In genomic region chr5:154164182-154164581, GRCh38 we compare ENCODE assay signal across 14 cellular contexts. TPM values are rescaled to one million over a fixed set of nuclear protein-coding genes. Genes with fewer than 3 reads are reported as not detected.
DNase-seq lines count a peak whose midpoint lies in the region; TF ChIP-seq lines count a peak whose summit lies in the region.
"Had no signal": no experiment of that assay in that cellular context is flagged by ENCODE, and none has a peak within 500 bp of the region (broad histone marks: within the 10 kb centered on the region; RNA-seq: fewer than 3 reads in every experiment).

No MANE protein-coding gene starts in this region.

- H3K36me3 ChIP-seq in SK-N-MC (ENCODE audit: insufficient read depth, low read length): no peaks in the 10 kb centered on the region
- H3K36me3 ChIP-seq in neural progenitor cell: no peaks in the 10 kb centered on the region

- H3K9ac ChIP-seq in SK-N-MC (ENCODE audit: insufficient read length) (no peak overlapping the region), neural progenitor cell (no peak overlapping the region)
- H3K9ac ChIP-seq: KMS-11 had no signal

- peak; percentile 35 for DNase-seq in NCI-H82 (lab: John Stamatoyannopoulos, UW)
- no peak for DNase-seq in NCI-H82 treated with DMSO at 0.1 percent for 48 hours (lab: John Stamatoyannopoulos, UW; ENCODE audit: unreplicated experiment)
- DNase-seq in NCI-H2029 treated with DMSO at 0.1 percent for 48 hours (lab: John Stamatoyannopoulos, UW): peak; percentile 33
- no peak for DNase-seq in SK-N-MC (ENCODE audit: low read depth, low spot score)
- DNase-seq in neural progenitor cell (ENCODE audit: low spot score): no peak
- DNase-seq in lower leg skin (ENCODE audit: low spot score in 2 of 2): no peak
- no peak for DNase-seq in T-helper 9 cell
- DNase-seq: CD8-positive, alpha-beta memory T cell; H9; NCI-H1694; NCI-H226; NCI-H774; SHP77 had no signal

- H3K4me3 ChIP-seq in SK-N-MC (peak overlapping the region; percentile 26; the same call in 1 of the 2 replicates), neural progenitor cell (no peak overlapping the region), lower leg skin (ENCODE audit: low read depth, poor library complexity, severe bottlenecking) (no peak overlapping the region)

- TF ChIP-seq POLR2A in lower leg skin (IDR thresholded peaks at IDR 0.05): no peak

- H3K4me1 ChIP-seq in neural progenitor cell: peaks cover 60% of the 10 kb centered on the region

- no peaks in the 10 kb centered on the region for H3K79me2 ChIP-seq in neural progenitor cell (ENCODE audit: low read depth)

- H3K27me3 ChIP-seq in neural progenitor cell: no peaks in the 10 kb centered on the region

- 27 to 36% methylated on average over 1 of the region's 1 CpG for whole genome bisulfite sequencing in lower leg skin, 2 donors

- peak overlapping the region; percentile 57 for H3K4me2 ChIP-seq in neural progenitor cell
- H3K4me2 ChIP-seq: KMS-11 had no signal

- no peaks in the 10 kb centered on the region for H3K9me3 Mint-ChIP-seq in neural progenitor cell
- H3K9me3 Mint-ChIP-seq: CD8-positive, alpha-beta memory T cell; H9 had no signal

- intact Hi-C loops in lower leg skin (cut with DNase I; ENCODE audit: low total_unique reads): no loop called here

- peaks cover 15% of the 10 kb centered on the region for H3K27me3 Mint-ChIP-seq in neural progenitor cell (ENCODE audit: insufficient read depth, low read depth)

- H3F3A ChIP-seq in neural progenitor cell (ENCODE audit: low read depth): peaks cover 62% of the 10 kb centered on the region

- H2AFZ ChIP-seq in neural progenitor cell (replicated peaks): no peak overlapping the region

- no peaks in the 10 kb centered on the region for H4K20me1 ChIP-seq in neural progenitor cell (ENCODE audit: low read depth)

- TF ChIP-seq CTCF in neural progenitor cell (IDR thresholded peaks at IDR 0.05) (no peak), lower leg skin (IDR thresholded peaks at IDR 0.05) (no peak)

- H3K9me3 ChIP-seq in SK-N-MC (ENCODE audit: low read depth, low read length) (no peaks in the 10 kb centered on the region), neural progenitor cell (ENCODE audit: low read depth) (no peaks in the 10 kb centered on the region)

- H3K36me3 Mint-ChIP-seq in neural progenitor cell: no peaks in the 10 kb centered on the region
- H3K36me3 Mint-ChIP-seq: CD8-positive, alpha-beta memory T cell had no signal

- H3K27ac ChIP-seq in SK-N-MC (peak overlapping the region; percentile 56; the same call in 1 of the 2 replicates), neural progenitor cell (peak overlapping the region; percentile 77)
- H3K27ac ChIP-seq: KMS-11 had no signal

- H3K27ac Mint-ChIP-seq in neural progenitor cell: no peak overlapping the region
- H3K27ac Mint-ChIP-seq: CD8-positive, alpha-beta memory T cell had no signal

- peak overlapping the region; percentile 19 for H3K4me3 Mint-ChIP-seq in neural progenitor cell
- H3K4me3 Mint-ChIP-seq: CD8-positive, alpha-beta memory T cell; H9 had no signal

- peaks cover 50% of the 10 kb centered on the region for H3K4me1 Mint-ChIP-seq in neural progenitor cell
- H3K4me1 Mint-ChIP-seq: CD8-positive, alpha-beta memory T cell had no signal

RNA-seq across cellular contexts. Expression of gene GALNT10, which starts 26.4 kb away (rescaled TPM):
- total RNA-seq in neural progenitor cell (ENCODE audit: low replicate concordance): 10.2 and 10.5 TPM in 2 replicates
- 10 to 100 TPM in 2 of 4 donors, 1 to 10 TPM in 2; 5.7 to 25.2 (median 9.7) TPM for total RNA-seq in lower leg skin

Comparison
In these comparisons a context has a peak if more than half of its experiments do, and no peak if none do; other contexts are left out.
1. DNase-seq: peak in NCI-H82 (single experiment) and NCI-H2029 treated with DMSO at 0.1 percent for 48 hours (single experiment); none in NCI-H82 treated with DMSO at 0.1 percent for 48 hours (single experiment), SK-N-MC (single experiment), neural progenitor cell (single experiment), lower leg skin (0 of 2) and T-helper 9 cell (single experiment).